2 cellular contexts compared by ENCODE assay signal in the genomic region with DNA sequence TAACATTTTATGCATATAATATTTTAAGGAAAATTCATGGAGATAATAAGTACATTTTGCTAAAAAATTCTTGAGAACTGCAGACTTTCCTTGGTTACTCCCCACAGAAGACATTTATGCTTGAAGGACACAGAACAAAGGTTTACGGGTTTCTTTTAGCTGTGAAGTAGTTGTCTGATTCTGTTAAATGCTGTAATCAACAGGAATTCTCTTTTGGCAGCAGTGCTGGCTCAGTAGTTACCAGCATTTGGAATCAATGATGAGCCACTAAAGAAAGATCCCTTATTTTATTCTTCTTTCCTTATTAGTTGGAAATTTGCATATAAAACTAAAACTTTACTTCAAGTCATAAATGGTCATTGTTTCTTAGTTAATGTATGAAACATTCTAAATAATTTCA.
TF ChIP-seq lines count a peak whose summit lies in the region.

No MANE protein-coding gene starts in this region.

TF ChIP-seq in SK-N-SH treated with all-trans-retinoic acid at 6 μM for 48 hours, 23 proteins besides CTCF, POLR2A, EP300 and RAD21 (continued from another document):
- TF ChIP-seq, protein P1, sequence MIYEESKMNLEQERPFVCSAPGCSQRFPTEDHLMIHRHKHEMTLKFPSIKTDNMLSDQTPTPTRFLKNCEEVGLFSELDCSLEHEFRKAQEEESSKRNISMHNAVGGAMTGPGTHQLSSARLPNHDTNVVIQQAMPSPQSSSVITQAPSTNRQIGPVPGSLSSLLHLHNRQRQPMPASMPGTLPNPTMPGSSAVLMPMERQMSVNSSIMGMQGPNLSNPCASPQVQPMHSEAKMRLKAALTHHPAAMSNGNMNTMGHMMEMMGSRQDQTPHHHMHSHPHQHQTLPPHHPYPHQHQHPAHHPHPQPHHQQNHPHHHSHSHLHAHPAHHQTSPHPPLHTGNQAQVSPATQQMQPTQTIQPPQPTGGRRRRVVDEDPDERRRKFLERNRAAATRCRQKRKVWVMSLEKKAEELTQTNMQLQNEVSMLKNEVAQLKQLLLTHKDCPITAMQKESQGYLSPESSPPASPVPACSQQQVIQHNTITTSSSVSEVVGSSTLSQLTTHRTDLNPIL (CRISPR knock-in tag; IDR thresholded peaks at IDR 0.05; ENCODE audit: low read depth), result no peak
- TF ChIP-seq, protein P2, sequence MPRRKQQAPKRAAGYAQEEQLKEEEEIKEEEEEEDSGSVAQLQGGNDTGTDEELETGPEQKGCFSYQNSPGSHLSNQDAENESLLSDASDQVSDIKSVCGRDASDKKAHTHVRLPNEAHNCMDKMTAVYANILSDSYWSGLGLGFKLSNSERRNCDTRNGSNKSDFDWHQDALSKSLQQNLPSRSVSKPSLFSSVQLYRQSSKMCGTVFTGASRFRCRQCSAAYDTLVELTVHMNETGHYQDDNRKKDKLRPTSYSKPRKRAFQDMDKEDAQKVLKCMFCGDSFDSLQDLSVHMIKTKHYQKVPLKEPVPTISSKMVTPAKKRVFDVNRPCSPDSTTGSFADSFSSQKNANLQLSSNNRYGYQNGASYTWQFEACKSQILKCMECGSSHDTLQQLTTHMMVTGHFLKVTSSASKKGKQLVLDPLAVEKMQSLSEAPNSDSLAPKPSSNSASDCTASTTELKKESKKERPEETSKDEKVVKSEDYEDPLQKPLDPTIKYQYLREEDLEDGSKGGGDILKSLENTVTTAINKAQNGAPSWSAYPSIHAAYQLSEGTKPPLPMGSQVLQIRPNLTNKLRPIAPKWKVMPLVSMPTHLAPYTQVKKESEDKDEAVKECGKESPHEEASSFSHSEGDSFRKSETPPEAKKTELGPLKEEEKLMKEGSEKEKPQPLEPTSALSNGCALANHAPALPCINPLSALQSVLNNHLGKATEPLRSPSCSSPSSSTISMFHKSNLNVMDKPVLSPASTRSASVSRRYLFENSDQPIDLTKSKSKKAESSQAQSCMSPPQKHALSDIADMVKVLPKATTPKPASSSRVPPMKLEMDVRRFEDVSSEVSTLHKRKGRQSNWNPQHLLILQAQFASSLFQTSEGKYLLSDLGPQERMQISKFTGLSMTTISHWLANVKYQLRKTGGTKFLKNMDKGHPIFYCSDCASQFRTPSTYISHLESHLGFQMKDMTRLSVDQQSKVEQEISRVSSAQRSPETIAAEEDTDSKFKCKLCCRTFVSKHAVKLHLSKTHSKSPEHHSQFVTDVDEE (CRISPR knock-in tag; IDR thresholded peaks at IDR 0.05), result no peak
- TF ChIP-seq, protein P3, sequence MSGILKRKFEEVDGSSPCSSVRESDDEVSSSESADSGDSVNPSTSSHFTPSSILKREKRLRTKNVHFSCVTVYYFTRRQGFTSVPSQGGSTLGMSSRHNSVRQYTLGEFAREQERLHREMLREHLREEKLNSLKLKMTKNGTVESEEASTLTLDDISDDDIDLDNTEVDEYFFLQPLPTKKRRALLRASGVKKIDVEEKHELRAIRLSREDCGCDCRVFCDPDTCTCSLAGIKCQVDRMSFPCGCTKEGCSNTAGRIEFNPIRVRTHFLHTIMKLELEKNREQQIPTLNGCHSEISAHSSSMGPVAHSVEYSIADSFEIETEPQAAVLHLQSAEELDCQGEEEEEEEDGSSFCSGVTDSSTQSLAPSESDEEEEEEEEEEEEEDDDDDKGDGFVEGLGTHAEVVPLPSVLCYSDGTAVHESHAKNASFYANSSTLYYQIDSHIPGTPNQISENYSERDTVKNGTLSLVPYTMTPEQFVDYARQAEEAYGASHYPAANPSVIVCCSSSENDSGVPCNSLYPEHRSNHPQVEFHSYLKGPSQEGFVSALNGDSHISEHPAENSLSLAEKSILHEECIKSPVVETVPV (CRISPR knock-in tag; IDR thresholded peaks at IDR 0.05), result no peak
- TF ChIP-seq, protein P4, sequence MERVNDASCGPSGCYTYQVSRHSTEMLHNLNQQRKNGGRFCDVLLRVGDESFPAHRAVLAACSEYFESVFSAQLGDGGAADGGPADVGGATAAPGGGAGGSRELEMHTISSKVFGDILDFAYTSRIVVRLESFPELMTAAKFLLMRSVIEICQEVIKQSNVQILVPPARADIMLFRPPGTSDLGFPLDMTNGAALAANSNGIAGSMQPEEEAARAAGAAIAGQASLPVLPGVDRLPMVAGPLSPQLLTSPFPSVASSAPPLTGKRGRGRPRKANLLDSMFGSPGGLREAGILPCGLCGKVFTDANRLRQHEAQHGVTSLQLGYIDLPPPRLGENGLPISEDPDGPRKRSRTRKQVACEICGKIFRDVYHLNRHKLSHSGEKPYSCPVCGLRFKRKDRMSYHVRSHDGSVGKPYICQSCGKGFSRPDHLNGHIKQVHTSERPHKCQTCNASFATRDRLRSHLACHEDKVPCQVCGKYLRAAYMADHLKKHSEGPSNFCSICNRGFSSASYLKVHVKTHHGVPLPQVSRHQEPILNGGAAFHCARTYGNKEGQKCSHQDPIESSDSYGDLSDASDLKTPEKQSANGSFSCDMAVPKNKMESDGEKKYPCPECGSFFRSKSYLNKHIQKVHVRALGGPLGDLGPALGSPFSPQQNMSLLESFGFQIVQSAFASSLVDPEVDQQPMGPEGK (CRISPR knock-in tag; IDR thresholded peaks at IDR 0.05; ENCODE audit: borderline replicate concordance), result no peak
- no peak for TF ChIP-seq TOX (CRISPR knock-in tag; IDR thresholded peaks at IDR 0.05; ENCODE audit: borderline replicate concordance)

TF ChIP-seq in SK-N-SH, 30 proteins besides CTCF, POLR2A, EP300 and RAD21:
- TF ChIP-seq, protein P5, sequence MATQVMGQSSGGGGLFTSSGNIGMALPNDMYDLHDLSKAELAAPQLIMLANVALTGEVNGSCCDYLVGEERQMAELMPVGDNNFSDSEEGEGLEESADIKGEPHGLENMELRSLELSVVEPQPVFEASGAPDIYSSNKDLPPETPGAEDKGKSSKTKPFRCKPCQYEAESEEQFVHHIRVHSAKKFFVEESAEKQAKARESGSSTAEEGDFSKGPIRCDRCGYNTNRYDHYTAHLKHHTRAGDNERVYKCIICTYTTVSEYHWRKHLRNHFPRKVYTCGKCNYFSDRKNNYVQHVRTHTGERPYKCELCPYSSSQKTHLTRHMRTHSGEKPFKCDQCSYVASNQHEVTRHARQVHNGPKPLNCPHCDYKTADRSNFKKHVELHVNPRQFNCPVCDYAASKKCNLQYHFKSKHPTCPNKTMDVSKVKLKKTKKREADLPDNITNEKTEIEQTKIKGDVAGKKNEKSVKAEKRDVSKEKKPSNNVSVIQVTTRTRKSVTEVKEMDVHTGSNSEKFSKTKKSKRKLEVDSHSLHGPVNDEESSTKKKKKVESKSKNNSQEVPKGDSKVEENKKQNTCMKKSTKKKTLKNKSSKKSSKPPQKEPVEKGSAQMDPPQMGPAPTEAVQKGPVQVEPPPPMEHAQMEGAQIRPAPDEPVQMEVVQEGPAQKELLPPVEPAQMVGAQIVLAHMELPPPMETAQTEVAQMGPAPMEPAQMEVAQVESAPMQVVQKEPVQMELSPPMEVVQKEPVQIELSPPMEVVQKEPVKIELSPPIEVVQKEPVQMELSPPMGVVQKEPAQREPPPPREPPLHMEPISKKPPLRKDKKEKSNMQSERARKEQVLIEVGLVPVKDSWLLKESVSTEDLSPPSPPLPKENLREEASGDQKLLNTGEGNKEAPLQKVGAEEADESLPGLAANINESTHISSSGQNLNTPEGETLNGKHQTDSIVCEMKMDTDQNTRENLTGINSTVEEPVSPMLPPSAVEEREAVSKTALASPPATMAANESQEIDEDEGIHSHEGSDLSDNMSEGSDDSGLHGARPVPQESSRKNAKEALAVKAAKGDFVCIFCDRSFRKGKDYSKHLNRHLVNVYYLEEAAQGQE (IDR thresholded peaks at IDR 0.05; ENCODE audit: low read depth, low read length), result no peak
- no peak for TF ChIP-seq SMC3 (IDR thresholded peaks at IDR 0.05; ENCODE audit: low read depth, low read length)
- TF ChIP-seq, protein P6, sequence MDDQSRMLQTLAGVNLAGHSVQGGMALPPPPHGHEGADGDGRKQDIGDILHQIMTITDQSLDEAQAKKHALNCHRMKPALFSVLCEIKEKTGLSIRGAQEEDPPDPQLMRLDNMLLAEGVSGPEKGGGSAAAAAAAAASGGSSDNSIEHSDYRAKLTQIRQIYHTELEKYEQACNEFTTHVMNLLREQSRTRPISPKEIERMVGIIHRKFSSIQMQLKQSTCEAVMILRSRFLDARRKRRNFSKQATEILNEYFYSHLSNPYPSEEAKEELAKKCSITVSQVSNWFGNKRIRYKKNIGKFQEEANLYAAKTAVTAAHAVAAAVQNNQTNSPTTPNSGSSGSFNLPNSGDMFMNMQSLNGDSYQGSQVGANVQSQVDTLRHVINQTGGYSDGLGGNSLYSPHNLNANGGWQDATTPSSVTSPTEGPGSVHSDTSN (IDR thresholded peaks at IDR 0.05), result no peak
- no peak for TF ChIP-seq GATA2 (CRISPR knock-in tag; IDR thresholded peaks at IDR 0.05)
- TF ChIP-seq, protein P7, sequence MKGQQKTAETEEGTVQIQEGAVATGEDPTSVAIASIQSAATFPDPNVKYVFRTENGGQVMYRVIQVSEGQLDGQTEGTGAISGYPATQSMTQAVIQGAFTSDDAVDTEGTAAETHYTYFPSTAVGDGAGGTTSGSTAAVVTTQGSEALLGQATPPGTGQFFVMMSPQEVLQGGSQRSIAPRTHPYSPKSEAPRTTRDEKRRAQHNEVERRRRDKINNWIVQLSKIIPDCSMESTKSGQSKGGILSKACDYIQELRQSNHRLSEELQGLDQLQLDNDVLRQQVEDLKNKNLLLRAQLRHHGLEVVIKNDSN (IDR thresholded peaks at IDR 0.05; ENCODE audit: borderline replicate concordance, low read depth), result no peak
- TF ChIP-seq YY1 (IDR thresholded peaks at IDR 0.05; ENCODE audit: low read depth), result no peak
- no peak for TF ChIP-seq POLR2AphosphoS5 (IDR thresholded peaks at IDR 0.05; ENCODE audit: low read depth, low read length)
- no peak for TF ChIP-seq FOXJ3 (CRISPR knock-in tag; IDR thresholded peaks at IDR 0.05)
- no peak for TF ChIP-seq TEAD4 (IDR thresholded peaks at IDR 0.05; ENCODE audit: borderline replicate concordance, insufficient read depth)
- no peak for TF ChIP-seq RFX5 (IDR thresholded peaks at IDR 0.05; ENCODE audit: low read length)
- no peak for TF ChIP-seq SIN3A (IDR thresholded peaks at IDR 0.05; ENCODE audit: borderline replicate concordance, low read depth, low read length)
- no peak for TF ChIP-seq FOXM1 (IDR thresholded peaks at IDR 0.05; ENCODE audit: low read depth)
- TF ChIP-seq RXRA (IDR thresholded peaks at IDR 0.05; ENCODE audit: borderline replicate concordance, low read depth), result no peak
- TF ChIP-seq MEF2A (IDR thresholded peaks at IDR 0.05; ENCODE audit: borderline replicate concordance, low read depth), result no peak
- TF ChIP-seq, protein P8, sequence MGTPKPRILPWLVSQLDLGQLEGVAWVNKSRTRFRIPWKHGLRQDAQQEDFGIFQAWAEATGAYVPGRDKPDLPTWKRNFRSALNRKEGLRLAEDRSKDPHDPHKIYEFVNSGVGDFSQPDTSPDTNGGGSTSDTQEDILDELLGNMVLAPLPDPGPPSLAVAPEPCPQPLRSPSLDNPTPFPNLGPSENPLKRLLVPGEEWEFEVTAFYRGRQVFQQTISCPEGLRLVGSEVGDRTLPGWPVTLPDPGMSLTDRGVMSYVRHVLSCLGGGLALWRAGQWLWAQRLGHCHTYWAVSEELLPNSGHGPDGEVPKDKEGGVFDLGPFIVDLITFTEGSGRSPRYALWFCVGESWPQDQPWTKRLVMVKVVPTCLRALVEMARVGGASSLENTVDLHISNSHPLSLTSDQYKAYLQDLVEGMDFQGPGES (IDR thresholded peaks at IDR 0.05; ENCODE audit: low read depth, low read length), result no peak
- TF ChIP-seq, protein P9, sequence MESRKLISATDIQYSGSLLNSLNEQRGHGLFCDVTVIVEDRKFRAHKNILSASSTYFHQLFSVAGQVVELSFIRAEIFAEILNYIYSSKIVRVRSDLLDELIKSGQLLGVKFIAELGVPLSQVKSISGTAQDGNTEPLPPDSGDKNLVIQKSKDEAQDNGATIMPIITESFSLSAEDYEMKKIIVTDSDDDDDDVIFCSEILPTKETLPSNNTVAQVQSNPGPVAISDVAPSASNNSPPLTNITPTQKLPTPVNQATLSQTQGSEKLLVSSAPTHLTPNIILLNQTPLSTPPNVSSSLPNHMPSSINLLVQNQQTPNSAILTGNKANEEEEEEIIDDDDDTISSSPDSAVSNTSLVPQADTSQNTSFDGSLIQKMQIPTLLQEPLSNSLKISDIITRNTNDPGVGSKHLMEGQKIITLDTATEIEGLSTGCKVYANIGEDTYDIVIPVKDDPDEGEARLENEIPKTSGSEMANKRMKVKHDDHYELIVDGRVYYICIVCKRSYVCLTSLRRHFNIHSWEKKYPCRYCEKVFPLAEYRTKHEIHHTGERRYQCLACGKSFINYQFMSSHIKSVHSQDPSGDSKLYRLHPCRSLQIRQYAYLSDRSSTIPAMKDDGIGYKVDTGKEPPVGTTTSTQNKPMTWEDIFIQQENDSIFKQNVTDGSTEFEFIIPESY (IDR thresholded peaks at IDR 0.05; ENCODE audit: borderline replicate concordance, low read depth), result no peak
- no peak for TF ChIP-seq TAF1 (IDR thresholded peaks at IDR 0.05; ENCODE audit: borderline replicate concordance, low read depth, low read length)
- TF ChIP-seq NFIC (IDR thresholded peaks at IDR 0.05; ENCODE audit: borderline replicate concordance), result no peak
- TF ChIP-seq EZH2phosphoT487 (IDR thresholded peaks at IDR 0.05; ENCODE audit: borderline replicate concordance, low read depth), result no peak
- TF ChIP-seq FOSL2 (IDR thresholded peaks at IDR 0.05; ENCODE audit: borderline replicate concordance, low read depth), result no peak
